In the genomic region with DNA sequence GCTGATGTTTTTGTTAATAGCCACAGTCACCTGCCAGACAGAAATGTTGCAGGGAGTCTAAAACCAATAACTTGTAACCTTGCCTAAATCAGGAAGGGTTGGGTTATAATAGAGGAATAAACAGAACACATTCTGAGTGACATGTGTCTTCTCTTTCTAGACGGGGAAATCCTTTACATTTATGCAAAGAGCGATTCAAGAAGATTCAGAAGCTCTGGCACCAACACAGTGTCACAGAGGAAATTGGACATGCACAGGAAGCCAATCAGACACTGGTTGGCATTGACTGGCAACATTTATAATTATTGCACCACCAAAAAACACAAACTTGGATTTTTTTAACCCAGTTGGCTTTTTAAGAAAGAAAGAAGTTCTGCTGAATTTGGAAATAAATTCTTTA, we compare ENCODE assay signal across 15 cellular contexts. TPM values are rescaled to one million over a fixed set of nuclear protein-coding genes. Genes with fewer than 3 reads are reported as not detected.
DNase-seq lines count a peak whose midpoint lies in the region; ATAC-seq and TF ChIP-seq lines count a peak whose summit lies in the region.
"Had no signal": no experiment of that assay in that cellular context is flagged by ENCODE, and none has a peak within 500 bp of the region (broad histone marks: within the 10 kb centered on the region; RNA-seq: fewer than 3 reads in every experiment).

No MANE protein-coding gene starts in this region.

- no peaks in the 10 kb centered on the region for H3K9me3 ChIP-seq in CD4-positive, CD25-positive, alpha-beta regulatory T cell (ENCODE audit: control insufficient read depth in 2 of 2, low read length in 2 of 2)
- no peaks in the 10 kb centered on the region for H3K9me3 ChIP-seq in CD8-positive, alpha-beta memory T cell (ENCODE audit: low read length)
- H3K9me3 ChIP-seq: tibial artery had no signal

- no peak for TF ChIP-seq CTCF in nephron progenitor cell (IDR thresholded peaks at IDR 0.05)

- H3K27ac ChIP-seq in CD4-positive, CD25-positive, alpha-beta regulatory T cell (ENCODE audit: insufficient read depth, low read length, poor library complexity, severe bottlenecking) = no peak overlapping the region
- no peak overlapping the region for H3K27ac ChIP-seq in CD8-positive, alpha-beta memory T cell (ENCODE audit: low read depth, low read length)
- H3K27ac ChIP-seq: BLaER1 treated with 17β-estradiol and CSF1 and Interleukin-3, amounts not matched to agents 10 nM and 100 nM had no signal

- peaks cover 52% of the 10 kb centered on the region for H3K36me3 Mint-ChIP-seq in CD4-positive, CD25-positive, alpha-beta regulatory T cell
- H3K36me3 Mint-ChIP-seq in CD8-positive, alpha-beta memory T cell = peaks cover 12 to 84% (median 26%) of the 10 kb centered on the region in 3 donors
- H3K36me3 Mint-ChIP-seq in activated naive CD8-positive, alpha-beta T cell treated with anti-CD3 and anti-CD28 coated beads, Interleukin-2, amount 10 ng/mL, durations not matched to agents 7 days and 5 days = peaks cover 36% of the 10 kb centered on the region
- peaks cover 66% of the 10 kb centered on the region for H3K36me3 Mint-ChIP-seq in nephron progenitor cell (ENCODE audit: low read depth)

- peaks cover 4% of the 10 kb centered on the region for H3K27me3 Mint-ChIP-seq in CD4-positive, CD25-positive, alpha-beta regulatory T cell
- no peaks in the 10 kb centered on the region for H3K27me3 Mint-ChIP-seq in CD8-positive, alpha-beta memory T cell
- no peaks in the 10 kb centered on the region for H3K27me3 Mint-ChIP-seq in activated naive CD8-positive, alpha-beta T cell treated with anti-CD3 and anti-CD28 coated beads, Interleukin-2, amount 10 ng/mL, durations not matched to agents 7 days and 5 days
- no peaks in the 10 kb centered on the region for H3K27me3 Mint-ChIP-seq in nephron progenitor cell (ENCODE audit: low read depth, poor library complexity)

- CTCF ChIA-PET in CD8-positive, alpha-beta memory T cell (lab: Charles Lee) = interaction anchor here (1.2 to 4.6 kb wide), 2 partner anchors 36 to 132 kb away, joined by 3 to 20 read pairs; no protein-coding TSS in a partner anchor

- H3K4me3 Mint-ChIP-seq in CD4-positive, CD25-positive, alpha-beta regulatory T cell = no peak overlapping the region
- H3K4me3 Mint-ChIP-seq in CD8-positive, alpha-beta memory T cell = no peak overlapping the region
- H3K4me3 Mint-ChIP-seq in activated naive CD8-positive, alpha-beta T cell treated with anti-CD3 and anti-CD28 coated beads, Interleukin-2, amount 10 ng/mL, durations not matched to agents 7 days and 5 days = no peak overlapping the region
- H3K4me3 Mint-ChIP-seq in nephron progenitor cell = no peak overlapping the region

- peaks cover 18 to 51% (median 30%) of the 10 kb centered on the region in 4 donors for H3K4me1 Mint-ChIP-seq in CD4-positive, CD25-positive, alpha-beta regulatory T cell
- peaks cover 20 to 38% (median 29%) of the 10 kb centered on the region in 3 donors for H3K4me1 Mint-ChIP-seq in CD8-positive, alpha-beta memory T cell
- H3K4me1 Mint-ChIP-seq in activated naive CD8-positive, alpha-beta T cell treated with anti-CD3 and anti-CD28 coated beads, Interleukin-2, amount 10 ng/mL, durations not matched to agents 7 days and 5 days = peaks cover 39% of the 10 kb centered on the region
- no peaks in the 10 kb centered on the region for H3K4me1 Mint-ChIP-seq in nephron progenitor cell

- no peak overlapping the region for H3K4me3 ChIP-seq in CD4-positive, CD25-positive, alpha-beta regulatory T cell (ENCODE audit: low read depth, low read length)
- H3K4me3 ChIP-seq in CD8-positive, alpha-beta memory T cell (ENCODE audit: low read length) = no peak overlapping the region
- H3K4me3 ChIP-seq: BLaER1 treated with 17β-estradiol and CSF1 and Interleukin-3, amounts not matched to agents 10 nM and 100 nM; tibial artery had no signal

- POLR2A ChIA-PET in CD8-positive, alpha-beta memory T cell (lab: Charles Lee) = no interaction called here
- POLR2A ChIA-PET in activated naive CD8-positive, alpha-beta T cell treated with anti-CD3 and anti-CD28 coated beads, Interleukin-2, amount 10 ng/mL, durations not matched to agents 7 days and 5 days (lab: Charles Lee) = interaction anchor here (0.6 kb wide), 1 partner anchor 80 kb away, joined by 5 read pairs; no protein-coding TSS in a partner anchor

- no peaks in the 10 kb centered on the region for H3K27me3 ChIP-seq in CD4-positive, CD25-positive, alpha-beta regulatory T cell (ENCODE audit: control insufficient read depth, insufficient read depth, low read length)
- H3K27me3 ChIP-seq in CD8-positive, alpha-beta memory T cell (ENCODE audit: insufficient read depth, low read length, poor library complexity, severe bottlenecking) = no peaks in the 10 kb centered on the region
- H3K27me3 ChIP-seq: BLaER1 treated with 17β-estradiol and CSF1 and Interleukin-3, amounts not matched to agents 10 nM and 100 nM; tibial artery had no signal

- DNase-seq in CD4-positive, CD25-positive, alpha-beta regulatory T cell = peak in 1 of 3 donors; percentile 19
- no peak for DNase-seq in CD8-positive, alpha-beta memory T cell
- no peak for DNase-seq in activated naive CD8-positive, alpha-beta T cell treated with anti-CD3 and anti-CD28 coated beads, Interleukin-2, amount 10 ng/mL, durations not matched to agents 7 days and 5 days
- DNase-seq in nephron progenitor cell = no peak
- DNase-seq in stimulated activated CD4-positive, alpha-beta T cell treated with anti-CD3 and anti-CD28 coated beads, Interleukin-2, amount 100 ng/mL, for 48 hours = no peak
- no peak for DNase-seq in NCI-H1092 (lab: John Stamatoyannopoulos, UW)
- DNase-seq: cortex of kidney; glutamatergic neuron; NCI-H446; NK-92 treated with Interleukin-12 subunit alpha and Interleukin-12 subunit beta, amount 100 ng/mL, for 24 hours; stimulated activated CD4-positive, alpha-beta T cell treated with anti-CD3 and anti-CD28 coated beads, Interleukin-2, amount 100 ng/mL, for 24 hours; tibial artery had no signal

- no peaks in the 10 kb centered on the region for H3K9me3 Mint-ChIP-seq in CD4-positive, CD25-positive, alpha-beta regulatory T cell
- no peaks in the 10 kb centered on the region for H3K9me3 Mint-ChIP-seq in CD8-positive, alpha-beta memory T cell
- no peaks in the 10 kb centered on the region for H3K9me3 Mint-ChIP-seq in activated naive CD8-positive, alpha-beta T cell treated with anti-CD3 and anti-CD28 coated beads, Interleukin-2, amount 10 ng/mL, durations not matched to agents 7 days and 5 days
- peaks cover 14% of the 10 kb centered on the region for H3K9me3 Mint-ChIP-seq in nephron progenitor cell

- peaks cover 10% of the 10 kb centered on the region for H3K4me1 ChIP-seq in CD4-positive, CD25-positive, alpha-beta regulatory T cell (ENCODE audit: control insufficient read depth, insufficient read depth, low read length, poor library complexity, severe bottlenecking)
- H3K4me1 ChIP-seq in CD8-positive, alpha-beta memory T cell (ENCODE audit: insufficient read depth, low read length) = peaks cover 17% of the 10 kb centered on the region

- peak; percentile 18 to 51 for ATAC-seq in CD4-positive, CD25-positive, alpha-beta regulatory T cell (ENCODE audit: low read depth in 2 of 2)
- no peak for ATAC-seq in activated naive CD8-positive, alpha-beta T cell treated with anti-CD3 and anti-CD28 coated beads, Interleukin-2, amount 10 ng/mL, durations not matched to agents 7 days and 5 days (ENCODE audit: low read depth)
- no peak for ATAC-seq in GM19467 (IDR thresholded peaks at IDR 0.05; ENCODE audit: unreplicated experiment)
- ATAC-seq: sciatic nerve had no signal

- H3K36me3 ChIP-seq in CD4-positive, CD25-positive, alpha-beta regulatory T cell (ENCODE audit: control insufficient read depth, insufficient read depth, low read length) = peaks cover 55% of the 10 kb centered on the region
- H3K36me3 ChIP-seq in CD8-positive, alpha-beta memory T cell (ENCODE audit: insufficient read depth, low read length) = peaks cover 33% of the 10 kb centered on the region

- H3K27ac Mint-ChIP-seq in CD4-positive, CD25-positive, alpha-beta regulatory T cell = peak overlapping the region; percentile 80 to 86 (median 85)
- H3K27ac Mint-ChIP-seq in CD8-positive, alpha-beta memory T cell = peak overlapping the region in 6 of 8 donors; percentile 13 to 87 (median 58)
- H3K27ac Mint-ChIP-seq in activated naive CD8-positive, alpha-beta T cell treated with anti-CD3 and anti-CD28 coated beads, Interleukin-2, amount 10 ng/mL, durations not matched to agents 7 days and 5 days = peak overlapping the region; percentile 82
- H3K27ac Mint-ChIP-seq in nephron progenitor cell = peak overlapping the region; percentile 85

RNA-seq across cellular contexts. Expression of a gene that starts 31.5 kb away (rescaled TPM):
- total RNA-seq in CD4-positive, CD25-positive, alpha-beta regulatory T cell = not detected
- polyA plus RNA-seq in CD4-positive, CD25-positive, alpha-beta regulatory T cell = under 1 TPM in 3 of 4 donors, not detected in 1; 0.07 to 0.29 (median 0.18) TPM
- under 1 TPM in 1 of 2 experiments, not detected in 1; 0.15 TPM for total RNA-seq in CD8-positive, alpha-beta memory T cell
- 0.07 TPM for polyA plus RNA-seq in CD8-positive, alpha-beta memory T cell
- total RNA-seq in activated naive CD8-positive, alpha-beta T cell treated with anti-CD3 and anti-CD28 coated beads, Interleukin-2, amount 10 ng/mL, durations not matched to agents 7 days and 5 days = under 1 TPM; 0.08 to 0.09 TPM

RNA-seq across cellular contexts. Expression of a gene that starts 55.0 kb away (rescaled TPM):
- 89.2 TPM for total RNA-seq in CD4-positive, CD25-positive, alpha-beta regulatory T cell
- 100 to 1,000 TPM; 117 to 136 (median 134) TPM for polyA plus RNA-seq in CD4-positive, CD25-positive, alpha-beta regulatory T cell
- total RNA-seq in CD8-positive, alpha-beta memory T cell = 10 to 100 TPM; 24.4 to 26.4 TPM
- polyA plus RNA-seq in CD8-positive, alpha-beta memory T cell = 109 TPM
- total RNA-seq in activated naive CD8-positive, alpha-beta T cell treated with anti-CD3 and anti-CD28 coated beads, Interleukin-2, amount 10 ng/mL, durations not matched to agents 7 days and 5 days = 10 to 100 TPM; 48.6 to 50.4 TPM

Comparison
In these comparisons a context has a peak if more than half of its experiments do, and no peak if none do; other contexts are left out.
1. ATAC-seq: peak in CD4-positive, CD25-positive, alpha-beta regulatory T cell (2 of 2); none in activated naive CD8-positive, alpha-beta T cell treated with anti-CD3 and anti-CD28 coated beads, Interleukin-2, amount 10 ng/mL, durations not matched to agents 7 days and 5 days (single experiment) and GM19467 (single experiment).
2. Peak in every context shown above with its lines, with median percentiles within 50 percentile points of each other: H3K27ac Mint-ChIP-seq.